1 cellular context compared by ENCODE assay signal in the genomic region with DNA sequence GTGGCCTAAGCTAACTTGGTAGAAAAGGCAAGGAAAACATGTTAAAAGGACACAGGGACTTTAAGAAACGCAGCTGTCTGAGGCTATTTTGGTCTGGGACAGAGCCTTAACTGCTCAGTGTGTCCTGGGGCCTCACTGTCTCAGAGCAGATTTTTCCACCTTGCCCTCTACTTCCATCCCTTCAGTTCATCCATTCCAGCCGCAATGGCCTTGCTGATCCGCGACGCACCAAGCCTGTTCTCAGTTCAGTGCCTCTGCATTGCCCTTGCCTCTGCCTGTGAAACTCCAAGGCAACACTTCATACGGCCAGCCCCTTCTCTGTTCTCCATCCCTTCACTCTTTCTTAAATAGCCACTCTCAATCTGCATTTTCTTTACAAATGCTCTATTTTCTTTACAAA.
TF ChIP-seq lines count a peak whose summit lies in the region.

No MANE protein-coding gene starts in this region.

TF ChIP-seq in H1, 55 proteins besides CTCF, POLR2A, EP300 and RAD21 (continued from another document):
- TF ChIP-seq SAP30 (IDR thresholded peaks at IDR 0.05; ENCODE audit: insufficient read depth, insufficient replicate concordance, low read length) = no peak
